Comparison of ENCODE assay signal across 8 cellular contexts in the genomic region with DNA sequence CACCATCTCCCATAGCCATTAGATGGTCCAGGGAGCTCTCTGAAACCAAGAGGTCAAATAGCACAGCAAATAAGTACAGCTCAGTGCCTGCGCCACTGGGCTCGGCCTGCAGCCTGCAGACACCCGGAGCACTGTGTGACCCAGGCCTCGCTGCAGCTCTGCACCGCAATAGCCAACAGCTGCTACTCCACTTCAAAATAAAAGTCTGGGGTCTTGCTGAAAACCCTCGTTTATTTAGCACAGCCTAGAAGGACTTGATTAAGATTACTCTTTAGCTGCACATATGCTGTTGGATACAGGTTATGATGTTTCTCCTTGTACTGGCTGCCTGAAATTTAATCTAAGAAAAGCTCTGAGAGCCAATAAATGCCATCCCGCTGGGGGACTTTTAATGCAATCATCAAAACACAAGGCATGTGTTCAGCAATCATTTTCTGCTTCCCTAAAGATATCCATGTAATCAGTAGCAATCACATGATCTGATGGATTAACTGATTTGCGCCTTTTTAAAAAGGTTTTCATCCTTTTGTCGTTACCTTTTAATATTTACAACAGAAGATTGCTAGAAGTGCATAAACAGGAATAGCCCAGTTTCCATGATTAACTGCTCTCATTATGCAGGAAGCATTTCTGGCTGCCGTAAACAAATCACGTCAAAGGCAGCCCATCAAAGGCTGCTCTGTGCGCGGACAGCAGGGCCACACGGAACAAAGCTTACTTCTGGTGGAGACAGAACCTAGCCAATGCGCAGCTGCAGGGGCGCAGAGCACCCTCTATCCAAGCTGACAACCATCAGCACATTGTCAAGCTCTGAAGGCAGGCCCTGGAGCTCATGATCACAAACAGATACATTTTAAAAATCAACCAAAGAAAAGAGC. TPM values are rescaled to one million over a fixed set of nuclear protein-coding genes. Genes with fewer than 3 reads are reported as not detected.
DNase-seq lines count a peak whose midpoint lies in the region; TF ChIP-seq lines count a peak whose summit lies in the region.

No MANE protein-coding gene starts in this region.

- DNase-seq in GM12864 (ENCODE audit: low read depth) = peak; percentile 25
- peak; percentile 80 for DNase-seq in GM23248
- peak; percentile 57 to 80 (median 64) for DNase-seq in Peyer's patch
- peak; percentile 80 for DNase-seq in cerebellum (ENCODE audit: low spot score)
- peak; percentile 94 for DNase-seq in inferior parietal cortex (ENCODE audit: extremely low spot score)
- DNase-seq in skeletal muscle cell (ENCODE audit: low read depth) = peak; percentile 58
- DNase-seq in NK-92 treated with Interleukin-12 subunit alpha and Interleukin-12 subunit beta, amount 100 ng/mL, for 24 hours (lab: John Stamatoyannopoulos, UW) = no peak

- TF ChIP-seq POLR2A in Peyer's patch (IDR thresholded peaks at IDR 0.05) = no peak

- peak overlapping the region; percentile 62 for H3K27ac ChIP-seq in GM23248
- H3K27ac ChIP-seq in Peyer's patch = peak overlapping the region; percentile 30 to 67 (median 61)

- H3K4me3 ChIP-seq in GM12864 (ENCODE audit: low read depth, low read length) (peak overlapping the region; percentile 36), GM23248 (peak overlapping the region; percentile 69), Peyer's patch (peak overlapping the region; percentile 8 to 48 (median 32)), skeletal muscle cell (ENCODE audit: low read depth, low read length) (peak overlapping the region; percentile 41)

- in situ Hi-C loops in GM23248 (cut with MboI) = no loop called here

- TF ChIP-seq RAD21 in Ishikawa (IDR thresholded peaks at IDR 0.05; ENCODE audit: low read depth) = no peak

- H3K27me3 ChIP-seq in GM23248 (replicated peaks; ENCODE audit: insufficient read depth) = no peaks in the 10 kb centered on the region
- no peaks in the 10 kb centered on the region for H3K27me3 ChIP-seq in Peyer's patch

- peak overlapping the region; percentile 67 for H3K9ac ChIP-seq in GM23248

- H3K79me2 ChIP-seq in GM23248 (ENCODE audit: insufficient read depth) = peaks cover 53% of the 10 kb centered on the region

- H3F3A ChIP-seq in GM23248 (ENCODE audit: insufficient read depth) = peaks cover 40% of the 10 kb centered on the region

- no peak for TF ChIP-seq CTCF in GM12864 (IDR thresholded peaks at IDR 0.05; ENCODE audit: low read depth, low read length, missing control alignments)
- TF ChIP-seq CTCF in Peyer's patch (IDR thresholded peaks at IDR 0.05) = no peak

- H3K4me1 ChIP-seq in GM23248 (ENCODE audit: insufficient read depth) = peaks cover 43% of the 10 kb centered on the region
- H3K4me1 ChIP-seq in Peyer's patch = peaks cover 0 to 14% (median 2%) of the 10 kb centered on the region in 4 donors

- H2AFZ ChIP-seq in GM23248 = peak overlapping the region; percentile 83

- H4K20me1 ChIP-seq in GM23248 (ENCODE audit: insufficient read depth) = no peaks in the 10 kb centered on the region

- H3K36me3 ChIP-seq in GM23248 (ENCODE audit: low read depth) (no peaks in the 10 kb centered on the region), Peyer's patch (no peaks in the 10 kb centered on the region)

- no peak for TF ChIP-seq EP300 in Ishikawa (IDR thresholded peaks at IDR 0.05; ENCODE audit: borderline replicate concordance)

- H3K4me2 ChIP-seq in GM23248 (ENCODE audit: unreplicated experiment) = peak overlapping the region; percentile 95

- 3 to 4% methylated on average over 16 of the region's 16 CpGs for WGBS in GM23248 (ENCODE audit: low coverage in 1 of 2, low lambda C conversion rate in 2 of 2, missing lambda C conversion rate in 2 of 2), 2 experiments

- H3K9me2 ChIP-seq in GM23248 (ENCODE audit: insufficient read depth) = no peaks in the 10 kb centered on the region

- no peaks in the 10 kb centered on the region for H3K9me3 ChIP-seq in GM23248 (ENCODE audit: low read depth)
- no peaks in the 10 kb centered on the region for H3K9me3 ChIP-seq in Peyer's patch

TF ChIP-seq in Ishikawa, 13 proteins besides CTCF, POLR2A, EP300 and RAD21:
- TF ChIP-seq ZBTB7A (IDR thresholded peaks at IDR 0.05; ENCODE audit: low read depth) (no peak), CREB1 (IDR thresholded peaks at IDR 0.05; ENCODE audit: low read depth) (no peak), REST (IDR thresholded peaks at IDR 0.05; ENCODE audit: low read depth) (no peak), TEAD4 (IDR thresholded peaks at IDR 0.05) (no peak; the same call in 1 of the 2 replicates), TAF1 (IDR thresholded peaks at IDR 0.05; ENCODE audit: low read depth) (no peak), USF1 (IDR thresholded peaks at IDR 0.05) (peak; percentile 61), NFIC (IDR thresholded peaks at IDR 0.05) (no peak), EGR1 (IDR thresholded peaks at IDR 0.05) (no peak), FOXM1 (IDR thresholded peaks at IDR 0.05; ENCODE audit: borderline replicate concordance, low read depth) (no peak), TCF12 (IDR thresholded peaks at IDR 0.05; ENCODE audit: low read depth) (0 out of 2 replicates have a peak, but pooled peaks have one; percentile 14), YY1 (IDR thresholded peaks at IDR 0.05; ENCODE audit: low read depth) (no peak), CEBPB (IDR thresholded peaks at IDR 0.05) (no peak; the same call in 1 of the 2 replicates)
- TF ChIP-seq, protein P1, sequence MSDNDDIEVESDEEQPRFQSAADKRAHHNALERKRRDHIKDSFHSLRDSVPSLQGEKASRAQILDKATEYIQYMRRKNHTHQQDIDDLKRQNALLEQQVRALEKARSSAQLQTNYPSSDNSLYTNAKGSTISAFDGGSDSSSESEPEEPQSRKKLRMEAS (IDR thresholded peaks at IDR 0.05) = peak; percentile 85

RNA-seq across cellular contexts. Expression of gene CLASP2, which starts 58.8 kb away (rescaled TPM):
- 30.4 and 45.9 TPM in 2 replicates for total RNA-seq in GM23248 (2014; rRNA removed; shearing (Covaris generic))
- 12.3 and 13.0 TPM in 2 replicates for polyA plus RNA-seq in GM23248 (2016; fragmentation: Nextera tagmentation; extraction: Ambion mirVana)
- total RNA-seq in Peyer's patch (10 to 100 TPM; 37.0 to 73.4 (median 66.4) TPM), cerebellum (697 TPM)
